10 cellular contexts compared by ENCODE assay signal in genomic region chr20:10565191-10565921, GRCh38.
A peak's percentile ranks its signal among the peaks of the same experiment; 100 is the strongest.
DNase-seq lines count a peak whose midpoint lies in the region; ATAC-seq and TF ChIP-seq lines count a peak whose summit lies in the region.
"Had no signal": no experiment of that assay in that cellular context is flagged by ENCODE, and none has a peak within 500 bp of the region (broad histone marks: within the 10 kb centered on the region; RNA-seq: fewer than 3 reads in every experiment).

No MANE protein-coding gene starts in this region.

- CTCF ChIA-PET in CD4-positive, alpha-beta memory T cell (lab: Charles Lee; ENCODE audit: partially characterized antibody) = no interaction called here

- H3K4me1 ChIP-seq in lung (ENCODE audit: control insufficient read depth in 2 of 2, insufficient read depth in 2 of 2, low read length in 2 of 2) = no peaks in the 10 kb centered on the region
- no peaks in the 10 kb centered on the region for H3K4me1 ChIP-seq in upper lobe of right lung
- no peaks in the 10 kb centered on the region for H3K4me1 ChIP-seq in CD4-positive, alpha-beta memory T cell (ENCODE audit: insufficient read depth, low read length)

- TF ChIP-seq CTCF in lung (IDR thresholded peaks at IDR 0.05; ENCODE audit: control extremely low read depth, extremely low read depth) (no peak), upper lobe of right lung (IDR thresholded peaks at IDR 0.05) (no peak)

- H3K4me3 Mint-ChIP-seq in CD4-positive, alpha-beta memory T cell = no peak overlapping the region
- H3K4me3 Mint-ChIP-seq in activated naive CD8-positive, alpha-beta T cell treated with anti-CD3 and anti-CD28 coated beads for 36 hours = no peak overlapping the region

- intact Hi-C loops in upper lobe of right lung (cut with DNase I) = no loop called here
- intact Hi-C loops in CD4-positive, alpha-beta memory T cell (cut with micrococcal nuclease) = no loop called here

- H3K4me1 Mint-ChIP-seq in CD4-positive, alpha-beta memory T cell = peaks cover 16 to 55% (median 26%) of the 10 kb centered on the region in 4 donors
- H3K4me1 Mint-ChIP-seq in activated naive CD8-positive, alpha-beta T cell treated with anti-CD3 and anti-CD28 coated beads for 36 hours = peaks cover 16% of the 10 kb centered on the region

- H3K27ac Mint-ChIP-seq in CD4-positive, alpha-beta memory T cell = no peak overlapping the region
- H3K27ac Mint-ChIP-seq in activated naive CD8-positive, alpha-beta T cell treated with anti-CD3 and anti-CD28 coated beads for 36 hours = no peak overlapping the region

- no peaks in the 10 kb centered on the region for H3K9me3 Mint-ChIP-seq in CD4-positive, alpha-beta memory T cell
- peaks cover 4% of the 10 kb centered on the region for H3K9me3 Mint-ChIP-seq in activated naive CD8-positive, alpha-beta T cell treated with anti-CD3 and anti-CD28 coated beads for 36 hours

- H3K9me3 ChIP-seq in lung (ENCODE audit: control insufficient read depth in 2 of 2, insufficient read depth in 1 of 2, low read length in 1 of 2) = no peaks in the 10 kb centered on the region
- no peaks in the 10 kb centered on the region for H3K9me3 ChIP-seq in upper lobe of right lung
- H3K9me3 ChIP-seq in CD4-positive, alpha-beta memory T cell (ENCODE audit: control insufficient read depth in 1 of 2, low read length in 2 of 2) = no peaks in the 10 kb centered on the region

- H3K36me3 ChIP-seq in lung (ENCODE audit: control insufficient read depth in 2 of 2, insufficient read depth in 2 of 2, low read length in 2 of 2) = no peaks in the 10 kb centered on the region
- H3K36me3 ChIP-seq in upper lobe of right lung = no peaks in the 10 kb centered on the region
- no peaks in the 10 kb centered on the region for H3K36me3 ChIP-seq in CD4-positive, alpha-beta memory T cell (ENCODE audit: insufficient read depth, low read length)

- DNase-seq in SIG-M5 treated with dmso at 0.1 percent for 504 hours (lab: John Stamatoyannopoulos, UW; ENCODE audit: unreplicated experiment) (peak; percentile 14), SIG-M5 (lab: John Stamatoyannopoulos, UW) (no peak), dedifferentiated amniotic fluid mesenchymal stem cell (ENCODE audit: extremely low spot score) (peak; percentile 38), lung (ENCODE audit: low spot score) (no peak), upper lobe of right lung (no peak)
- DNase-seq in CD4-positive, alpha-beta memory T cell = no peak
- no peak for DNase-seq in activated naive CD8-positive, alpha-beta T cell treated with anti-CD3 and anti-CD28 coated beads for 36 hours

- H3K36me3 Mint-ChIP-seq in CD4-positive, alpha-beta memory T cell = peaks cover 25 to 38% of the 10 kb centered on the region in 2 donors
- peaks cover 60% of the 10 kb centered on the region for H3K36me3 Mint-ChIP-seq in activated naive CD8-positive, alpha-beta T cell treated with anti-CD3 and anti-CD28 coated beads for 36 hours

- H3K27me3 ChIP-seq in lung (ENCODE audit: control insufficient read depth, insufficient read depth) (no peaks in the 10 kb centered on the region), upper lobe of right lung (no peaks in the 10 kb centered on the region)
- H3K27me3 ChIP-seq in CD4-positive, alpha-beta memory T cell (ENCODE audit: insufficient read depth, low read length) = no peaks in the 10 kb centered on the region

- no peak overlapping the region for H3K4me3 ChIP-seq in lung
- no peak overlapping the region for H3K4me3 ChIP-seq in upper lobe of right lung
- no peak overlapping the region for H3K4me3 ChIP-seq in CD4-positive, alpha-beta memory T cell (ENCODE audit: low read length in 2 of 2)

- 79 to 83% methylated on average over 6 of the region's 6 CpGs for WGBS in lung, 2 donors

- peak overlapping the region in 1 of 2 donors; percentile 76 for H3K27ac ChIP-seq in lung (ENCODE audit: low read depth in 1 of 2, low read length in 1 of 2)
- peak overlapping the region; percentile 45 for H3K27ac ChIP-seq in upper lobe of right lung
- H3K27ac ChIP-seq in CD4-positive, alpha-beta memory T cell (ENCODE audit: low read depth, low read length) = no peak overlapping the region
- H3K27ac ChIP-seq: 22Rv1 had no signal

- ATAC-seq in lung (ENCODE audit: insufficient read depth, low FRiP score) (peak; percentile 69), upper lobe of right lung (peak; percentile 75), HG02885 (IDR thresholded peaks at IDR 0.05; ENCODE audit: poor library complexity, unreplicated experiment) (no peak)
- ATAC-seq: HCT116 had no signal

- POLR2A ChIA-PET in CD4-positive, alpha-beta memory T cell (lab: Charles Lee; ENCODE audit: partially characterized antibody) = no interaction called here

- H3K27me3 Mint-ChIP-seq in CD4-positive, alpha-beta memory T cell = no peaks in the 10 kb centered on the region
- H3K27me3 Mint-ChIP-seq in activated naive CD8-positive, alpha-beta T cell treated with anti-CD3 and anti-CD28 coated beads for 36 hours = no peaks in the 10 kb centered on the region

Comparison
In these comparisons a context has a peak if more than half of its experiments do, and no peak if none do; other contexts are left out.
1. DNase-seq: peak in SIG-M5 treated with dmso at 0.1 percent for 504 hours (single experiment) and dedifferentiated amniotic fluid mesenchymal stem cell (single experiment); none in SIG-M5 (single experiment), lung (single experiment), upper lobe of right lung (single experiment), CD4-positive, alpha-beta memory T cell (0 of 5) and activated naive CD8-positive, alpha-beta T cell treated with anti-CD3 and anti-CD28 coated beads for 36 hours (single experiment).